In the genomic region with DNA sequence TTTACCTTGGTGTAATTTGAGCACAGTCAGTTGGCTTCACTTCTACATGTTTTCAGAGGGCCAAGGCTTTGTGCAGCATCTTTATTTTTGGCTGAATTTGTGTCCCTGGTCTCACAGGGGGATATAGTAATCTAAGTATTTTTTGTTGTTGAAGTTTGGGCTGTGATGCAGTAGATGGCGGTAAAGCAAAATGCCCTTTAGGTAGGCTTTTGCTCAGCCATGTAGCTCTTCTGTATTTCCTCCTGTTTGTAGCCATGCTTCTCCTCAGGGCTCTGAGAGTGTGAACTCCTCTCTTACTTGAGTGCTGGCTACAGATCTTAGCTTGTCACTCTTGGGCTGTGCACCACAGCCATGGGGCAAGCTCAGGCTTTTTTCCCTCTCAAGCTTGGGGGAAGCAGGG, we compare ENCODE assay signal across 13 cellular contexts.
DNase-seq lines count a peak whose midpoint lies in the region; ATAC-seq, FAIRE-seq and TF ChIP-seq lines count a peak whose summit lies in the region.
"Had no signal": no experiment of that assay in that cellular context is flagged by ENCODE, and none has a peak within 500 bp of the region (broad histone marks: within the 10 kb centered on the region; RNA-seq: fewer than 3 reads in every experiment).

No MANE protein-coding gene starts in this region.

- ATAC-seq in sciatic nerve = peak; percentile 26
- ATAC-seq: naive thymus-derived CD8-positive, alpha-beta T cell had no signal

- TF ChIP-seq POLR2A in GM12892 (IDR thresholded peaks at IDR 0.05; ENCODE audit: low read depth, low read length) = no peak

- intact Hi-C loops in sciatic nerve (cut with DNase I) = no loop called here

- no peak for FAIRE-seq in GM12892 (lab: Jason Lieb, UNC)

- peak; percentile 9 for DNase-seq in NCI-H1092 treated with DMSO at 0.1 percent for 48 hours (lab: John Stamatoyannopoulos, UW)
- DNase-seq in NCI-H1092 (lab: John Stamatoyannopoulos, UW) = no peak
- DNase-seq in OCI-M1 (lab: John Stamatoyannopoulos, UW) = peak; percentile 44
- DNase-seq in fibroblast of mammary gland (ENCODE audit: low read depth) = peak; percentile 22
- no peak for DNase-seq in sciatic nerve (ENCODE audit: low spot score)
- no peak for DNase-seq in HPDE6-E6E7 (ENCODE audit: extremely low spot score)
- no peak for DNase-seq in middle frontal gyrus (ENCODE audit: extremely low spot score, low spot score)
- DNase-seq in GM12892 (ENCODE audit: insufficient read length) = no peak
- DNase-seq: DMS53; effector memory CD4-positive, alpha-beta T cell; hippocampal formation; naive thymus-derived CD8-positive, alpha-beta T cell; NCI-H2227 treated with DMSO at 0.1 percent for 48 hours had no signal

- peak; percentile 27 for TF ChIP-seq CTCF in fibroblast of mammary gland (conservative IDR thresholded peaks at IDR 0.05; ENCODE audit: control insufficient read depth, insufficient read depth, low read depth, low read length)

- H3K4me3 ChIP-seq in fibroblast of mammary gland (ENCODE audit: control insufficient read depth, low read depth, low read length) = no peak overlapping the region

Comparison
In these comparisons a context has a peak if more than half of its experiments do, and no peak if none do; other contexts are left out.
1. DNase-seq: peak in NCI-H1092 treated with DMSO at 0.1 percent for 48 hours (single experiment), OCI-M1 (single experiment) and fibroblast of mammary gland (single experiment); none in NCI-H1092 (single experiment), sciatic nerve (single experiment), HPDE6-E6E7 (single experiment), middle frontal gyrus (single experiment) and GM12892 (single experiment).